ENCODE assay signal across 19 cellular contexts in genomic region chr14:65877631-65878030, GRCh38.
"Had no signal": no experiment of that assay in that cellular context is flagged by ENCODE, and none has a peak within 500 bp of the region (broad histone marks: within the 10 kb centered on the region; RNA-seq: fewer than 3 reads in every experiment).

No MANE protein-coding gene starts in this region.

- H3K27me3 Mint-ChIP-seq: activated naive CD4-positive, alpha-beta T cell treated with anti-CD3 and anti-CD28 coated beads, Interleukin-2, amount 10 ng/mL, durations not matched to agents 7 days and 5 days had no signal

- H3K27ac Mint-ChIP-seq: activated naive CD4-positive, alpha-beta T cell treated with anti-CD3 and anti-CD28 coated beads, Interleukin-2, amount 10 ng/mL, durations not matched to agents 7 days and 5 days; activated T-helper 2 cell treated with anti-CD3 and anti-CD28 coated beads, Interferon-gamma antibody, Interleukin-2, Interleukin-4, amounts not matched to agents 10 μg/mL and 5 μg/mL and 100 μg/mL, durations not matched to agents 14 hours and 24 hours and 36 hours; mesothelial cell of epicardium; nephron progenitor cell; stimulated activated naive B cell treated with anti-CD40 and anti-IgM and Interleukin-4, amounts not matched to agents 10 μg/mL and 1 μg/mL and 100 μg/mL, for 72 hours had no signal

- H3K4me1 Mint-ChIP-seq: mesothelial cell of epicardium, nephron progenitor cell had no signal

- H3K4me3 Mint-ChIP-seq: activated naive CD4-positive, alpha-beta T cell treated with anti-CD3 and anti-CD28 coated beads, Interleukin-2, amount 10 ng/mL, durations not matched to agents 7 days and 5 days; mesothelial cell of epicardium; nephron progenitor cell; stimulated activated naive B cell treated with anti-CD40 and anti-IgM and Interleukin-4, amounts not matched to agents 10 μg/mL and 1 μg/mL and 100 μg/mL, for 72 hours had no signal

- ATAC-seq: gastroesophageal sphincter; heart left ventricle; left lobe of liver; stimulated activated naive B cell treated with anti-CD40 and anti-IgM and Interleukin-4, amounts not matched to agents 10 μg/mL and 1 μg/mL and 100 μg/mL, for 72 hours had no signal

- DNase-seq: activated CD4-positive, alpha-beta T cell treated with anti-CD3 and anti-CD28 coated beads, Interleukin-2, amount 50 U/mL, for 4 hours; activated CD4-positive, CD25-positive, alpha-beta regulatory T cell; activated CD8-positive, alpha-beta memory T cell treated with anti-CD3 and anti-CD28 coated beads, Interleukin-2, amount 50 U/mL, for 48 hours; activated naive CD4-positive, alpha-beta T cell treated with anti-CD3 and anti-CD28 coated beads, Interleukin-2, amount 10 ng/mL, durations not matched to agents 7 days and 5 days; effector CD8-positive, alpha-beta T cell; heart left ventricle; kidney; nephron progenitor cell; occipital lobe; posterior cingulate gyrus; sigmoid colon; stimulated activated naive B cell treated with anti-CD40 and anti-IgM and Interleukin-4, amounts not matched to agents 10 μg/mL and 1 μg/mL and 100 μg/mL, for 72 hours; SW 1271; T1000; thyroid gland had no signal

- H3K9me3 ChIP-seq: thyroid gland had no signal

- H3K36me3 Mint-ChIP-seq: mesothelial cell of epicardium; stimulated activated naive B cell treated with anti-CD40 and anti-IgM and Interleukin-4, amounts not matched to agents 10 μg/mL and 1 μg/mL and 100 μg/mL, for 72 hours had no signal
